In the genomic region with DNA sequence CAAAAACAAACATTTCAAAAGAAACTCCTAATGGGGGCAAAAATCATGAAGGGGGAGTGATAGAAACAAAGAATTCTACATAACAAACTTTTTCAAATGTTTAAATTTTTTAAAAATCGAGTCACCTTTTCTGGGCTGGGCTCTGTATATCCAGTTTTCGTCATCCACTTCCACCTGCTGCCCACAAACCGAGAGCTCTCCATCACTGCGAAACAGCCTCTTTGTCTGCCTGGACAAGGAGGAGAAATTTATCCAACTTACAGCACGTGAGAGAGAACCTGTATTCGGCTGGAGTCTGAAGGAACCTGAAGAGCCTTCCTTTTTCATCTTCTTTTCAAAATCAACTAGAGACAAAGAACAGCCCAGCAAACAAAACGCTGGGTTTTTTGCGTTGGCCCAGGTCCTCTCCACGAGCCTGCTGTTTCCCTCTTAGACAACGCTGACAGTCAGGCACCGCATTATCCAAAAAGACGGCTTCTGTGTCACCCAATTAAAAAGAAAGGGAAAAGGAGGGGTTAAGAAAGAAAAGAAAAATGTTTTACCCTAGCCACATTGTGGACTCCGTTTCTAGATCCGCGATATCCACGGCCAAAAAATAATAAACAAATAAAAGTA, we compare ENCODE assay signal across 1 cellular context.
A peak's percentile ranks its signal among the peaks of the same experiment; 100 is the strongest.
TF ChIP-seq lines count a peak whose summit lies in the region.

No MANE protein-coding gene starts in this region.

TF ChIP-seq in HepG2, 621 proteins besides CTCF, POLR2A, EP300 and RAD21 (continued from another document):
- no peak for TF ChIP-seq ZBTB37 (CRISPR knock-in tag; IDR thresholded peaks at IDR 0.05)
- 0 out of 2 replicates have a peak, but pooled peaks have one; percentile 1 for TF ChIP-seq SNAPC4 (CRISPR knock-in tag; IDR thresholded peaks at IDR 0.05)
- TF ChIP-seq, protein P1, sequence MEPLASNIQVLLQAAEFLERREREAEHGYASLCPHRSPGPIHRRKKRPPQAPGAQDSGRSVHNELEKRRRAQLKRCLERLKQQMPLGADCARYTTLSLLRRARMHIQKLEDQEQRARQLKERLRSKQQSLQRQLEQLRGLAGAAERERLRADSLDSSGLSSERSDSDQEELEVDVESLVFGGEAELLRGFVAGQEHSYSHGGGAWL (CRISPR knock-in tag; IDR thresholded peaks at IDR 0.05), result no peak
- no peak for TF ChIP-seq ZNF280B (CRISPR knock-in tag; IDR thresholded peaks at IDR 0.05; ENCODE audit: borderline replicate concordance)
- TF ChIP-seq PRMT3 (CRISPR knock-in tag; IDR thresholded peaks at IDR 0.05; ENCODE audit: borderline replicate concordance, low read depth), result 0 out of 2 replicates have a peak, but pooled peaks have one; percentile 18
- TF ChIP-seq, protein P2, sequence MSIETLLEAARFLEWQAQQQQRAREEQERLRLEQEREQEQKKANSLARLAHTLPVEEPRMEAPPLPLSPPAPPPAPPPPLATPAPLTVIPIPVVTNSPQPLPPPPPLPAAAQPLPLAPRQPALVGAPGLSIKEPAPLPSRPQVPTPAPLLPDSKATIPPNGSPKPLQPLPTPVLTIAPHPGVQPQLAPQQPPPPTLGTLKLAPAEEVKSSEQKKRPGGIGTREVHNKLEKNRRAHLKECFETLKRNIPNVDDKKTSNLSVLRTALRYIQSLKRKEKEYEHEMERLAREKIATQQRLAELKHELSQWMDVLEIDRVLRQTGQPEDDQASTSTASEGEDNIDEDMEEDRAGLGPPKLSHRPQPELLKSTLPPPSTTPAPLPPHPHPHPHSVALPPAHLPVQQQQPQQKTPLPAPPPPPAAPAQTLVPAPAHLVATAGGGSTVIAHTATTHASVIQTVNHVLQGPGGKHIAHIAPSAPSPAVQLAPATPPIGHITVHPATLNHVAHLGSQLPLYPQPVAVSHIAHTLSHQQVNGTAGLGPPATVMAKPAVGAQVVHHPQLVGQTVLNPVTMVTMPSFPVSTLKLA (IDR thresholded peaks at IDR 0.05), result no peak
- no peak for TF ChIP-seq RFX3 (CRISPR knock-in tag; IDR thresholded peaks at IDR 0.05)
- no peak for TF ChIP-seq ZNF34 (CRISPR knock-in tag; IDR thresholded peaks at IDR 0.05; ENCODE audit: borderline replicate concordance)
- 0 out of 2 replicates have a peak, but pooled peaks have one; percentile 21 for TF ChIP-seq ZNF850 (CRISPR knock-in tag; conservative IDR thresholded peaks at IDR 0.05)
- TF ChIP-seq RBFOX2 (IDR thresholded peaks at IDR 0.05; ENCODE audit: low read depth, low read length), result peak; percentile 68
- TF ChIP-seq KLF12 (CRISPR knock-in tag; IDR thresholded peaks at IDR 0.05; ENCODE audit: borderline replicate concordance), result peak; percentile 20; the same call in 1 of the 2 replicates
- no peak for TF ChIP-seq RFXAP (CRISPR knock-in tag; IDR thresholded peaks at IDR 0.05; ENCODE audit: borderline replicate concordance)
- no peak for TF ChIP-seq ZFP36 (IDR thresholded peaks at IDR 0.05; ENCODE audit: borderline replicate concordance, low read depth, low read length, partially characterized antibody)
- no peak for TF ChIP-seq ZNF432 (CRISPR knock-in tag; IDR thresholded peaks at IDR 0.05; ENCODE audit: borderline replicate concordance)
- no peak for TF ChIP-seq ZNF331 (CRISPR knock-in tag; IDR thresholded peaks at IDR 0.05)
- 0 out of 2 replicates have a peak, but pooled peaks have one; percentile 11 for TF ChIP-seq ZMYM2 (CRISPR knock-in tag; IDR thresholded peaks at IDR 0.05)
- no peak for TF ChIP-seq CAMTA2 (CRISPR knock-in tag; IDR thresholded peaks at IDR 0.05; ENCODE audit: borderline replicate concordance)
- TF ChIP-seq MIXL1 (CRISPR knock-in tag; IDR thresholded peaks at IDR 0.05), result no peak
- no peak for TF ChIP-seq ZNF460 (CRISPR knock-in tag; IDR thresholded peaks at IDR 0.05; ENCODE audit: borderline replicate concordance)
- no peak for TF ChIP-seq NFKBIZ (CRISPR knock-in tag; IDR thresholded peaks at IDR 0.05)
- 0 out of 2 replicates have a peak, but pooled peaks have one; percentile 5 for TF ChIP-seq PAXIP1 (CRISPR knock-in tag; conservative IDR thresholded peaks at IDR 0.05)
